In the genomic region with DNA sequence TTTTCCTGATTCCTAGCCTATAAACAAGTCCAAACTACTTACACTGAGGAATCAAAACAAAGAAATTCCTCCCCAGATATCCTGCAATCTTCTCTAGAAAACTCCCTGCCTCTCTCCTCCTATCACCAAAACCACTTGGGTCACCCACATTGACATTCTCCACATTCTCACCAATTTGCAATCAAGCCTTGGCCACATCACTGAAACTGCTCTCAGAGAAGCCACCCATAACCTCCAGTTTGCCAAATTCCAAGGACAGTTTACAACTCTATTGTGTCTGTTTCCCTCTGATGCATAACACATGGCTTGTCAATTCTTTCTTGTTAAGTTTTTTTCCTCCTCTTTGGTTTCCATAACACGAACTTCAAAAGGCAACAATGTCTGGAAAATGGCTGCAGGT, we compare ENCODE assay signal across 19 cellular contexts.
DNase-seq lines count a peak whose midpoint lies in the region; ATAC-seq, FAIRE-seq and TF ChIP-seq lines count a peak whose summit lies in the region.
"Had no signal": no experiment of that assay in that cellular context is flagged by ENCODE, and none has a peak within 500 bp of the region (broad histone marks: within the 10 kb centered on the region; RNA-seq: fewer than 3 reads in every experiment).

No MANE protein-coding gene starts in this region.

- no peak for ATAC-seq in GM21367 (IDR thresholded peaks at IDR 0.05; ENCODE audit: unreplicated experiment)
- ATAC-seq: CD8-positive, alpha-beta T cell had no signal

- no peak overlapping the region for H3K4me3 ChIP-seq in astrocyte (ENCODE audit: insufficient read depth, low read depth, low read length)
- H3K4me3 ChIP-seq in osteoblast (ENCODE audit: insufficient read depth, low read length), result no peak overlapping the region
- H3K4me3 ChIP-seq: BLaER1, HAP-1 had no signal

- H3K27me3 ChIP-seq in astrocyte (ENCODE audit: insufficient read depth, low read length) (no peaks in the 10 kb centered on the region), osteoblast (ENCODE audit: insufficient read depth, low read length) (no peaks in the 10 kb centered on the region)
- H3K27me3 ChIP-seq: BLaER1 had no signal

- H3K9me3 Mint-ChIP-seq in astrocyte (ENCODE audit: unreplicated experiment), result peaks cover 13% of the 10 kb centered on the region

- no peak for TF ChIP-seq CTCF in astrocyte (IDR thresholded peaks at IDR 0.05; ENCODE audit: insufficient read depth, low read depth, low read length)
- no peak for TF ChIP-seq CTCF in osteoblast (IDR thresholded peaks at IDR 0.05; ENCODE audit: extremely low read depth, low read depth, low read length)

- H3K36me3 Mint-ChIP-seq in astrocyte (ENCODE audit: low read depth, unreplicated experiment), result peaks cover 2% of the 10 kb centered on the region
- H3K36me3 Mint-ChIP-seq: CD4-positive, CD25-positive, alpha-beta regulatory T cell; CD8-positive, alpha-beta T cell had no signal

- H3K36me3 ChIP-seq in astrocyte (ENCODE audit: insufficient read depth, low read length), result no peaks in the 10 kb centered on the region
- no peaks in the 10 kb centered on the region for H3K36me3 ChIP-seq in osteoblast (ENCODE audit: insufficient read depth, low read length)
- H3K36me3 ChIP-seq: BLaER1, HAP-1 had no signal

- H2AFZ ChIP-seq in astrocyte (ENCODE audit: low read depth, low read length) (no peak overlapping the region), osteoblast (ENCODE audit: low read length) (no peak overlapping the region)

- no peak for FAIRE-seq in astrocyte (lab: Jason Lieb, UNC)
- FAIRE-seq: GM12891, GM18507, H54 had no signal

- H3K4me2 ChIP-seq in astrocyte (ENCODE audit: low read length) (no peak overlapping the region), osteoblast (ENCODE audit: insufficient read depth, low read length) (no peak overlapping the region)
- H3K4me2 ChIP-seq: BLaER1 had no signal

- no peak overlapping the region for H3K4me3 Mint-ChIP-seq in astrocyte (ENCODE audit: unreplicated experiment)
- H3K4me3 Mint-ChIP-seq: CD4-positive, CD25-positive, alpha-beta regulatory T cell; CD8-positive, alpha-beta T cell; HFFc6 had no signal

- H3K27me3 Mint-ChIP-seq in astrocyte (ENCODE audit: low read depth, unreplicated experiment), result peaks cover 5% of the 10 kb centered on the region
- H3K27me3 Mint-ChIP-seq: CD4-positive, CD25-positive, alpha-beta regulatory T cell had no signal

- H3K4me1 ChIP-seq in astrocyte (ENCODE audit: insufficient read depth, low read length) (no peaks in the 10 kb centered on the region), osteoblast (ENCODE audit: insufficient read depth, low read length) (no peaks in the 10 kb centered on the region)
- H3K4me1 ChIP-seq: BLaER1, HAP-1 had no signal

- H3K79me2 ChIP-seq in astrocyte (ENCODE audit: insufficient read depth, low read length), result no peaks in the 10 kb centered on the region
- H3K79me2 ChIP-seq in osteoblast (ENCODE audit: insufficient read depth, low read length), result no peaks in the 10 kb centered on the region

- H3K9ac ChIP-seq in astrocyte (ENCODE audit: low read length), result no peak overlapping the region
- H3K9ac ChIP-seq: BLaER1 had no signal

- H3K27ac Mint-ChIP-seq in astrocyte (ENCODE audit: unreplicated experiment), result peak overlapping the region; percentile 77
- H3K27ac Mint-ChIP-seq: CD4-positive, CD25-positive, alpha-beta regulatory T cell; CD8-positive, alpha-beta T cell; HFFc6 had no signal

- DNase-seq in astrocyte (ENCODE audit: low read depth), result no peak
- DNase-seq in foreskin melanocyte, result peak; percentile 18
- peak; percentile 26 for DNase-seq in osteoblast (ENCODE audit: insufficient read length, low spot score, missing footprints)
- no peak for DNase-seq in effector CD4-positive, alpha-beta T cell
- no peak for DNase-seq in NCI-H1092 (lab: John Stamatoyannopoulos, UW)
- DNase-seq: CD4-positive, CD25-positive, alpha-beta regulatory T cell; CD8-positive, alpha-beta T cell; DMS53; DMS79 treated with DMSO at 0.1 percent for 48 hours; GF-D8; GOT3; HFFc6 had no signal

- peaks cover 7% of the 10 kb centered on the region for H3K4me1 Mint-ChIP-seq in astrocyte (ENCODE audit: low read depth, unreplicated experiment)
- H3K4me1 Mint-ChIP-seq: CD4-positive, CD25-positive, alpha-beta regulatory T cell had no signal

- H3K9me3 ChIP-seq in astrocyte (ENCODE audit: insufficient read depth, low read depth, low read length) (peaks cover 2% of the 10 kb centered on the region), osteoblast (ENCODE audit: low read depth, low read length) (no peaks in the 10 kb centered on the region)
- H3K9me3 ChIP-seq: HAP-1 had no signal

- H3K27ac ChIP-seq in astrocyte (ENCODE audit: low read depth, low read length) (no peak overlapping the region), osteoblast (ENCODE audit: low read depth, low read length) (no peak overlapping the region)
- H3K27ac ChIP-seq: BLaER1, C4-2B had no signal

- H4K20me1 ChIP-seq in astrocyte (ENCODE audit: insufficient read depth, low read length) (no peaks in the 10 kb centered on the region), osteoblast (ENCODE audit: insufficient read depth, low read length) (no peaks in the 10 kb centered on the region)
- H4K20me1 ChIP-seq: BLaER1 had no signal

Comparison
In these comparisons a context has a peak if more than half of its experiments do, and no peak if none do; other contexts are left out.
1. DNase-seq: peak in foreskin melanocyte (single experiment) and osteoblast (single experiment); none in astrocyte (single experiment), effector CD4-positive, alpha-beta T cell (single experiment) and NCI-H1092 (single experiment).